ENCODE assay signal across 8 cellular contexts in the genomic region with DNA sequence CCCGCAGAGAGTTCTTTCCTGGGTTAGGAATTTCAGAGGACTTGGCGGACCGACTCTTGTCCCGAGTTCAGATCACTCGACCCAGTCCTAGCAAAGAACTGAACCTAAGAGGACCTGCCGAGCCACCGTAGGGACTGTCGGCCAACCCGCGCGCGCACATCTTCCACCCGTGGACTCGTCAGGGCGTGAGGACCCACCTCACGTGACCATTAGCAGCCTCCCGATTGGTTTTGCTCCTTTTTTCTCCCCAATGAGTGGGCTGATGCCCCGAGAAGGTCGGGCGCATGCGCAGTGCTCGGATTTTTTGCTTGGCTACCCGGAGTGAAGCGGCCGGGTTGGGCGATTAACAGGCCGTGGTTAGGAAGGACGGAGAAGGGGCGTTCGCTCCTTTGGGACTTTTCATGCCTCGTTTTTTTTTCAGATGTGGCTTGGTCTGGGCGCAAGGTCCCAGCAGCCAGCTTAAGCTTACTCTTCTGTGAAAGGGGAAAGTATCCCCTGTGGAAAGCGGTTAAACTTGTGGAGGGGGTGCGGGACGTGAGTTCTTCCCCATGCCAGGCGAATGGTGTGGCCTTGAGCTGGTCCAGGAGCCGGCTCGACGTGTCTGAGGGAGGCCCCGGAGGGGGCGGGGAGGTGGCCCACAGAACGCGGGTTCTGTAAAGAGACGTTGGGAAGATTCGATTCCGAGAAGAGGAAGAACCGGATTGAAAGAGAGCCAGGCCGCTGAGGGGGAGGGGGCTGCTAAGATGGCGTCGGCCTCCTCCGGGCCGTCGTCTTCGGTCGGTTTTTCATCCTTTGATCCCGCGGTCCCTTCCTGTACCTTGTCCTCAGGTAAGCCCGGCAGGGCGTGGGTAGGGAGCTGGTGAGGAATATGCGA. TPM values are rescaled to one million over a fixed set of nuclear protein-coding genes. Genes with fewer than 3 reads are reported as not detected.
DNase-seq lines count a peak whose midpoint lies in the region; ATAC-seq and TF ChIP-seq lines count a peak whose summit lies in the region.

A gene with protein sequence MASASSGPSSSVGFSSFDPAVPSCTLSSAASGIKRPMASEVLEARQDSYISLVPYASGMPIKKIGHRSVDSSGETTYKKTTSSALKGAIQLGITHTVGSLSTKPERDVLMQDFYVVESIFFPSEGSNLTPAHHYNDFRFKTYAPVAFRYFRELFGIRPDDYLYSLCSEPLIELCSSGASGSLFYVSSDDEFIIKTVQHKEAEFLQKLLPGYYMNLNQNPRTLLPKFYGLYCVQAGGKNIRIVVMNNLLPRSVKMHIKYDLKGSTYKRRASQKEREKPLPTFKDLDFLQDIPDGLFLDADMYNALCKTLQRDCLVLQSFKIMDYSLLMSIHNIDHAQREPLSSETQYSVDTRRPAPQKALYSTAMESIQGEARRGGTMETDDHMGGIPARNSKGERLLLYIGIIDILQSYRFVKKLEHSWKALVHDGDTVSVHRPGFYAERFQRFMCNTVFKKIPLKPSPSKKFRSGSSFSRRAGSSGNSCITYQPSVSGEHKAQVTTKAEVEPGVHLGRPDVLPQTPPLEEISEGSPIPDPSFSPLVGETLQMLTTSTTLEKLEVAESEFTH (plus strand): TSS at position 299 of the 874 bp plus-strand sequence. CDS start 445 bp downstream, at position 744.

- TF ChIP-seq CTCF in GM13976 (IDR thresholded peaks at IDR 0.05; ENCODE audit: borderline replicate concordance, control extremely low read depth, extremely low read depth, insufficient read depth, missing control alignments) (no peak), upper lobe of right lung (IDR thresholded peaks at IDR 0.05) (no peak)

- ATAC-seq in HG02870 (IDR thresholded peaks at IDR 0.05; ENCODE audit: unreplicated experiment) (peak; percentile 79), left cardiac atrium (peak; percentile 94 to 97), upper lobe of right lung (peak; percentile 96)

- peaks cover 23% of the 10 kb centered on the region for H3K4me1 ChIP-seq in upper lobe of right lung

- DNase-seq in GM13976 (ENCODE audit: low spot score) (peak; percentile 99), NCI-H1694 (lab: John Stamatoyannopoulos, UW) (peak; percentile 99), amniotic stem cell (lab: John Stamatoyannopoulos, UW) (peak; percentile 97), left cardiac atrium (peak; percentile 100), posterior vena cava (ENCODE audit: low spot score) (peak; percentile 100), upper lobe of right lung (peak; percentile 100)

- no peaks in the 10 kb centered on the region for H3K27me3 ChIP-seq in upper lobe of right lung

- H3K27me3 Mint-ChIP-seq in T-helper 1 cell treated with Interleukin-12 subunit alpha and Interleukin-12 subunit beta and Interleukin-4 antibody, amounts not matched to agents 30 μg/mL and 1 μg/mL, for 36 hours (ENCODE audit: low read depth), result peaks cover 7% of the 10 kb centered on the region

- in situ Hi-C loops in GM13976 (cut with MboI; ENCODE audit: low sequenced_read_pairs, unreplicated experiment), result no loop called here

- peaks cover 31% of the 10 kb centered on the region for H3K4me1 Mint-ChIP-seq in T-helper 1 cell treated with Interleukin-12 subunit alpha and Interleukin-12 subunit beta and Interleukin-4 antibody, amounts not matched to agents 30 μg/mL and 1 μg/mL, for 36 hours (ENCODE audit: low read depth)

- H3K36me3 ChIP-seq in upper lobe of right lung, result peaks cover 13% of the 10 kb centered on the region

- peak within 1 kb of the TSS; percentile 85 for H3K27ac ChIP-seq in upper lobe of right lung

- H3K9me3 Mint-ChIP-seq in T-helper 1 cell treated with Interleukin-12 subunit alpha and Interleukin-12 subunit beta and Interleukin-4 antibody, amounts not matched to agents 30 μg/mL and 1 μg/mL, for 36 hours, result no peaks in the 10 kb centered on the region

- peak within 1 kb of the TSS; percentile 97 for H3K27ac Mint-ChIP-seq in T-helper 1 cell treated with Interleukin-12 subunit alpha and Interleukin-12 subunit beta and Interleukin-4 antibody, amounts not matched to agents 30 μg/mL and 1 μg/mL, for 36 hours

- H3K4me3 ChIP-seq in upper lobe of right lung, result peak within 1 kb of the TSS; percentile 82

- intact Hi-C loops in left cardiac atrium (cut with DNase I), result loop anchor here in 1 of 2 donors (5.0 to 10.0 kb wide), 2 partner anchors 54 to 146 kb away; a partner anchor contains a TSS
- intact Hi-C loops in posterior vena cava (cut with DNase I), result loop anchor here (5.0 kb wide), 1 partner anchor 54 kb away; a partner anchor contains a TSS
- intact Hi-C loops in upper lobe of right lung (cut with DNase I), result no loop called here

- H3K36me3 Mint-ChIP-seq in T-helper 1 cell treated with Interleukin-12 subunit alpha and Interleukin-12 subunit beta and Interleukin-4 antibody, amounts not matched to agents 30 μg/mL and 1 μg/mL, for 36 hours (ENCODE audit: low read depth), result peaks cover 19% of the 10 kb centered on the region

- H3K4me3 Mint-ChIP-seq in T-helper 1 cell treated with Interleukin-12 subunit alpha and Interleukin-12 subunit beta and Interleukin-4 antibody, amounts not matched to agents 30 μg/mL and 1 μg/mL, for 36 hours, result peak within 1 kb of the TSS; percentile 94

- H3K9me3 ChIP-seq in upper lobe of right lung, result no peaks in the 10 kb centered on the region

RNA-seq across cellular contexts. Expression of the gene that starts here (rescaled TPM):
- 10 to 100 TPM; 34.7 to 46.9 TPM for total RNA-seq in left cardiac atrium
- 10 to 100 TPM; 39.1 to 41.9 TPM for total RNA-seq in posterior vena cava
- 54.0 TPM for total RNA-seq in upper lobe of right lung

Comparison
In these comparisons a context has a peak if more than half of its experiments do, and no peak if none do; other contexts are left out.
1. Peak in every context shown above with its lines: DNase-seq, ATAC-seq, H3K4me3 ChIP-seq and H3K27ac ChIP-seq.